16 cellular contexts compared by ENCODE assay signal in the genomic region with DNA sequence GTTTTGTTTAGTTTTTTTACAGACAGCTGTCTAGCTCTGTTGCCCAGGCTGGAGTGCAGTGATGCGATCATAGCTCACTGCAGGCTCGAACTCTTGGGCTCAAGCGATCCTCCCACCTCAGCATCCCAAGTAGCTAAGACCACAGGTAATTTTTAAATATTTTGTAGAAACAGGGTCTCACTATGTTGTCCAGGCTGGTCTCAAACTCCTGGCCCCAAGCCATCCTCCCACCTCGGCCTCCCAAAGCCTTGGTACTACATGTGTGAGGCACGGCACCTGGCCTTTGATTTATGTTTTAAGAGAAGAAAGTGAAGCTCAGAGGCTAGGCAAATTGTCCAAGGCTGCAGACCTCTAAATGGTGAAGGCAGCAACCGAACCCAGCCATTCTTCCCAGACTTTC.
DNase-seq lines count a peak whose midpoint lies in the region; ATAC-seq, FAIRE-seq and TF ChIP-seq lines count a peak whose summit lies in the region.
"Had no signal": no experiment of that assay in that cellular context is flagged by ENCODE, and none has a peak within 500 bp of the region (broad histone marks: within the 10 kb centered on the region; RNA-seq: fewer than 3 reads in every experiment).

No MANE protein-coding gene starts in this region.

- WGBS in sigmoid colon, 2 donors, result 71 to 92% methylated on average over 6 of the region's 6 CpGs

- peaks cover 58% of the 10 kb centered on the region for H3K4me1 Mint-ChIP-seq in CD8-positive, alpha-beta T cell (ENCODE audit: low read depth)
- H3K4me1 Mint-ChIP-seq in T-cell, result peaks cover 57 to 69% (median 60%) of the 10 kb centered on the region in 3 donors

- H2AFZ ChIP-seq in keratinocyte (ENCODE audit: control insufficient read depth, low read length) (no peak overlapping the region), osteoblast (ENCODE audit: low read length) (no peak overlapping the region)

- TF ChIP-seq POLR2A in sigmoid colon (IDR thresholded peaks at IDR 0.05), result no peak

- no peak overlapping the region for H3K4me3 ChIP-seq in CD8-positive, alpha-beta T cell (ENCODE audit: low read depth, low read length)
- H3K4me3 ChIP-seq in keratinocyte (ENCODE audit: control insufficient read depth in 2 of 3, extremely low read depth in 1 of 3, insufficient read depth in 2 of 3, low read depth in 1 of 3, low read length in 3 of 3) (peak overlapping the region in 2 of 3 experiments; percentile 13 to 19), sigmoid colon (peak overlapping the region; percentile 77 to 97 (median 88)), osteoblast (ENCODE audit: insufficient read depth, low read length) (no peak overlapping the region), colonic mucosa (no peak overlapping the region)

- ATAC-seq in CD8-positive, alpha-beta T cell, result no peak
- no peak for ATAC-seq in T-cell (replicated peaks in 1 of 4)
- no peak for ATAC-seq in GM21381 (IDR thresholded peaks at IDR 0.05; ENCODE audit: unreplicated experiment)
- ATAC-seq: effector memory CD8-positive, alpha-beta T cell; heart left ventricle; left cardiac atrium had no signal

- POLR2A ChIA-PET in CD8-positive, alpha-beta T cell (lab: Charles Lee), result interaction anchor here (0.8 to 1.2 kb wide), 2 partner anchors 85 to 127 kb away, joined by 3 to 4 read pairs; no protein-coding TSS in a partner anchor
- POLR2A ChIA-PET in T-cell (lab: Charles Lee), result no interaction called here

- H3K27ac Mint-ChIP-seq in CD8-positive, alpha-beta T cell, result no peak overlapping the region
- no peak overlapping the region for H3K27ac Mint-ChIP-seq in T-cell
- H3K27ac Mint-ChIP-seq: activated CD4-positive, alpha-beta memory T cell treated with anti-CD3 and anti-CD28 coated beads for 36 hours; activated T-helper 2 cell treated with anti-CD3 and anti-CD28 coated beads, Interferon-gamma antibody, Interleukin-2, Interleukin-4, amounts not matched to agents 10 μg/mL and 5 μg/mL and 100 μg/mL, durations not matched to agents 14 hours and 24 hours and 36 hours; effector memory CD8-positive, alpha-beta T cell had no signal

- FAIRE-seq in keratinocyte (lab: Jason Lieb, UNC), result no peak

- H3K36me3 ChIP-seq in CD8-positive, alpha-beta T cell (ENCODE audit: insufficient read depth, low read length), result no peaks in the 10 kb centered on the region
- H3K36me3 ChIP-seq in keratinocyte (ENCODE audit: control insufficient read depth in 2 of 2, extremely low read depth in 1 of 2, insufficient read depth in 2 of 2, low read length in 2 of 2) (peaks cover 0 to 6% of the 10 kb centered on the region in 2 experiments), sigmoid colon (peaks cover 0 to 24% (median 7%) of the 10 kb centered on the region in 4 donors), osteoblast (ENCODE audit: insufficient read depth, low read length) (no peaks in the 10 kb centered on the region), colonic mucosa (no peaks in the 10 kb centered on the region)
- H3K36me3 ChIP-seq: heart left ventricle had no signal

- H3K4me3 Mint-ChIP-seq in CD8-positive, alpha-beta T cell, result peak overlapping the region; percentile 20
- H3K4me3 Mint-ChIP-seq in T-cell, result peak overlapping the region; percentile 45 to 86 (median 84)
- H3K4me3 Mint-ChIP-seq: activated CD4-positive, alpha-beta memory T cell treated with anti-CD3 and anti-CD28 coated beads for 36 hours had no signal

- no peak for TF ChIP-seq EP300 in sigmoid colon (IDR thresholded peaks at IDR 0.05)

- DNase-seq in CD8-positive, alpha-beta T cell, result no peak
- DNase-seq in T-cell (no peak), keratinocyte (ENCODE audit: low read depth, low spot score) (no peak), sigmoid colon (peak; percentile 68), osteoblast (ENCODE audit: insufficient read length, low spot score, missing footprints) (no peak), colonic mucosa (no peak)
- DNase-seq: activated CD4-positive, alpha-beta memory T cell treated with anti-CD3 and anti-CD28 coated beads for 36 hours; effector memory CD8-positive, alpha-beta T cell; heart left ventricle; left cardiac atrium; NCI-H1417; NCI-H446 treated with DMSO at 0.1 percent for 48 hours; nucleus accumbens; T-helper 9 cell had no signal

- intact Hi-C loops in CD8-positive, alpha-beta T cell (cut with DNase I, micrococcal nuclease), result loop anchor here in 1 of 2 experiments (5.0 kb wide), 1 partner anchor 1056 kb away; the partner anchor contains the start of gene BAMBI
- intact Hi-C loops in sigmoid colon (cut with DNase I) (loop anchor here (5.0 to 10.0 kb wide), 2 partner anchors 101 to 271 kb away; partner anchors contain the start of gene SVIL), colonic mucosa (cut with DNase I) (loop anchor here (10.0 kb wide), 1 partner anchor 139 kb away; no protein-coding TSS in a partner anchor)

- H3K9me1 ChIP-seq in keratinocyte (ENCODE audit: control insufficient read depth, extremely low read depth, insufficient read depth, low read length), result no peaks in the 10 kb centered on the region

- peaks cover 65% of the 10 kb centered on the region for H3K79me2 ChIP-seq in keratinocyte (ENCODE audit: control insufficient read depth, insufficient read depth, low read length)
- peaks cover 54% of the 10 kb centered on the region for H3K79me2 ChIP-seq in osteoblast (ENCODE audit: insufficient read depth, low read length)

- dilution Hi-C loops in keratinocyte (cut with MboI; ENCODE audit: extremely low pct_ligation_motif_present, low sequenced_read_pairs), result no loop called here

- no peaks in the 10 kb centered on the region for H3K9me3 Mint-ChIP-seq in CD8-positive, alpha-beta T cell
- no peaks in the 10 kb centered on the region for H3K9me3 Mint-ChIP-seq in T-cell
- H3K9me3 Mint-ChIP-seq: activated CD4-positive, alpha-beta memory T cell treated with anti-CD3 and anti-CD28 coated beads for 36 hours; activated T-helper 2 cell treated with anti-CD3 and anti-CD28 coated beads, Interferon-gamma antibody, Interleukin-2, Interleukin-4, amounts not matched to agents 10 μg/mL and 5 μg/mL and 100 μg/mL, durations not matched to agents 14 hours and 24 hours and 36 hours; effector memory CD8-positive, alpha-beta T cell had no signal

- H3K9ac ChIP-seq in keratinocyte (ENCODE audit: control insufficient read depth, extremely low read depth, insufficient read depth, low read length) (no peak overlapping the region), colonic mucosa (ENCODE audit: low read depth in 2 of 2, low read length in 2 of 2) (no peak overlapping the region)

- H3K4me1 ChIP-seq in CD8-positive, alpha-beta T cell (ENCODE audit: insufficient read depth, low read length), result peaks cover 43% of the 10 kb centered on the region
- peaks cover 21% of the 10 kb centered on the region for H3K4me1 ChIP-seq in keratinocyte (ENCODE audit: control insufficient read depth, extremely low read depth, insufficient read depth, low read length)
- peaks cover 0 to 41% (median 35%) of the 10 kb centered on the region in 4 donors for H3K4me1 ChIP-seq in sigmoid colon
- H3K4me1 ChIP-seq in osteoblast (ENCODE audit: insufficient read depth, low read length), result peaks cover 6% of the 10 kb centered on the region
- no peaks in the 10 kb centered on the region for H3K4me1 ChIP-seq in colonic mucosa

- TF ChIP-seq CTCF in CD8-positive, alpha-beta T cell (IDR thresholded peaks at IDR 0.05), result no peak
- TF ChIP-seq CTCF in keratinocyte (optimal IDR thresholded peaks at IDR 0.05 in 1 of 3, IDR thresholded peaks at IDR 0.05 in 1 of 3, conservative IDR thresholded peaks at IDR 0.05 in 1 of 3; ENCODE audit: extremely low read depth in 1 of 3, insufficient read depth in 2 of 3, low read length in 3 of 3) (no peak), sigmoid colon (IDR thresholded peaks at IDR 0.05) (no peak), osteoblast (IDR thresholded peaks at IDR 0.05; ENCODE audit: extremely low read depth, low read depth, low read length) (no peak), colonic mucosa (IDR thresholded peaks at IDR 0.05) (no peak)

- H3K27ac ChIP-seq in CD8-positive, alpha-beta T cell (ENCODE audit: low read depth, low read length), result no peak overlapping the region
- H3K27ac ChIP-seq in keratinocyte (ENCODE audit: control insufficient read depth, insufficient read depth, low read length) (no peak overlapping the region), sigmoid colon (peak overlapping the region; percentile 94 to 100 (median 98)), osteoblast (ENCODE audit: low read depth, low read length) (no peak overlapping the region), colonic mucosa (no peak overlapping the region)

- H3K27me3 Mint-ChIP-seq in CD8-positive, alpha-beta T cell (ENCODE audit: low read depth), result no peaks in the 10 kb centered on the region
- H3K27me3 Mint-ChIP-seq in T-cell, result no peaks in the 10 kb centered on the region
- H3K27me3 Mint-ChIP-seq: effector memory CD8-positive, alpha-beta T cell had no signal

- H4K20me1 ChIP-seq in keratinocyte (ENCODE audit: control insufficient read depth, extremely low read depth, insufficient read depth, low read length) (peaks cover 3% of the 10 kb centered on the region), osteoblast (ENCODE audit: insufficient read depth, low read length) (peaks cover 8% of the 10 kb centered on the region)

- CTCF ChIA-PET in CD8-positive, alpha-beta T cell (lab: Charles Lee), result interaction anchor here (0.9 to 3.8 kb wide), 5 partner anchors 10 to 143 kb away, joined by 3 to 15 read pairs (median 3); no protein-coding TSS in a partner anchor
- CTCF ChIA-PET in T-cell (lab: Charles Lee), result interaction anchor here in 1 of 2 donors (0.6 to 1.0 kb wide), 2 partner anchors 52 to 60 kb away, joined by 3 to 4 read pairs; no protein-coding TSS in a partner anchor

- no peaks in the 10 kb centered on the region for H3K27me3 ChIP-seq in CD8-positive, alpha-beta T cell (ENCODE audit: insufficient read depth, low read length)
- H3K27me3 ChIP-seq in keratinocyte (ENCODE audit: control insufficient read depth, extremely low read depth, insufficient read depth, low read length) (no peaks in the 10 kb centered on the region), sigmoid colon (no peaks in the 10 kb centered on the region), osteoblast (ENCODE audit: insufficient read depth, low read length) (no peaks in the 10 kb centered on the region), colonic mucosa (no peaks in the 10 kb centered on the region)
- H3K27me3 ChIP-seq: heart left ventricle had no signal

- peaks cover 6% of the 10 kb centered on the region for H3K36me3 Mint-ChIP-seq in CD8-positive, alpha-beta T cell
- H3K36me3 Mint-ChIP-seq in T-cell, result peaks cover 15% of the 10 kb centered on the region

- H3K9me3 ChIP-seq in CD8-positive, alpha-beta T cell (ENCODE audit: low read length), result no peaks in the 10 kb centered on the region
- H3K9me3 ChIP-seq in keratinocyte (ENCODE audit: control insufficient read depth, low read depth, low read length) (no peaks in the 10 kb centered on the region), sigmoid colon (no peaks in the 10 kb centered on the region), osteoblast (ENCODE audit: low read depth, low read length) (no peaks in the 10 kb centered on the region), colonic mucosa (no peaks in the 10 kb centered on the region)
- H3K9me3 ChIP-seq: heart left ventricle had no signal

- H3K4me2 ChIP-seq in keratinocyte (ENCODE audit: control insufficient read depth, extremely low read depth, insufficient read depth, low read depth, low read length) (peak overlapping the region; percentile 95), osteoblast (ENCODE audit: insufficient read depth, low read length) (no peak overlapping the region)

Comparison
In these comparisons a context has a peak if more than half of its experiments do, and no peak if none do; other contexts are left out.
1. H3K27ac ChIP-seq: peak in sigmoid colon (4 of 4); none in CD8-positive, alpha-beta T cell (single experiment), keratinocyte (single experiment), osteoblast (single experiment) and colonic mucosa (single experiment).
2. H3K4me3 ChIP-seq: peak in keratinocyte (2 of 3) and sigmoid colon (4 of 4); none in CD8-positive, alpha-beta T cell (single experiment), osteoblast (single experiment) and colonic mucosa (single experiment).